ENCODE assay signal across 1 cellular context in the genomic region with DNA sequence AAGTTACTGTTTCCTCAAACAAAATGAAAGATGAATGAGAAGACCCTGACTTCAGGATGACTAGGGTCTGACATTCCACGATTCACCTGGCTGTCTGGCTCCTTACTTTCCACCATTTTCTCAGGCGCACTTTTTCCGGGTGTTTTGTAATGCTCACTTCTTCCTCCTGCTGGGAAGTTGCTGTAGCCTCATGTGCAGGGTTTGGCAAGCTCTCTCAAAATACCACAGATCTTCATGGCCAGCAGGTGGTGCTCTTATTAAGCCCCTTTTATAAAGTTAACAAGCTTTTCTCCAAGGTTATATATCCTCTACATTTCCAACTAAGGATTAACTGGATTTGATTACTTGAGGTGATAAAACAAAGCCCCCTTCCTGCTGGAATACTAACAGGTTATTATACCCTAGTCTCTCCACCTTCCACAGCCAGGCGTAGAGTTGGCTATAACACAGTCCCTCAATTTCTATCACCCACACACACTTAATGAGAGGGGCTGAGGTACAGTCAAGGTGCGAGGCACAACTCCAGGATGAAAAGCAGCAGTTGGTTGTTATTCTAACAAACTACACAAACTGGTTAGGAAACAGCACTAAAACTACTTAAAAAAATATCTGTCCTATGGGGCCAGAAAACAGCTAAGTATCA.
TF ChIP-seq lines count a peak whose summit lies in the region.

No MANE protein-coding gene starts in this region.

TF ChIP-seq in GM12878, 131 proteins besides CTCF, POLR2A, EP300 and RAD21 (continued from another document):
- TF ChIP-seq, protein P1, sequence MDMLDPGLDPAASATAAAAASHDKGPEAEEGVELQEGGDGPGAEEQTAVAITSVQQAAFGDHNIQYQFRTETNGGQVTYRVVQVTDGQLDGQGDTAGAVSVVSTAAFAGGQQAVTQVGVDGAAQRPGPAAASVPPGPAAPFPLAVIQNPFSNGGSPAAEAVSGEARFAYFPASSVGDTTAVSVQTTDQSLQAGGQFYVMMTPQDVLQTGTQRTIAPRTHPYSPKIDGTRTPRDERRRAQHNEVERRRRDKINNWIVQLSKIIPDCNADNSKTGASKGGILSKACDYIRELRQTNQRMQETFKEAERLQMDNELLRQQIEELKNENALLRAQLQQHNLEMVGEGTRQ (IDR thresholded peaks at IDR 0.05; ENCODE audit: borderline replicate concordance, low read depth, low read length), result no peak
- no peak for TF ChIP-seq ZNF622 (IDR thresholded peaks at IDR 0.05)
- TF ChIP-seq DPF2 (IDR thresholded peaks at IDR 0.05), result no peak
- no peak for TF ChIP-seq TCF7 (IDR thresholded peaks at IDR 0.05; ENCODE audit: borderline replicate concordance)
